In the genomic region with DNA sequence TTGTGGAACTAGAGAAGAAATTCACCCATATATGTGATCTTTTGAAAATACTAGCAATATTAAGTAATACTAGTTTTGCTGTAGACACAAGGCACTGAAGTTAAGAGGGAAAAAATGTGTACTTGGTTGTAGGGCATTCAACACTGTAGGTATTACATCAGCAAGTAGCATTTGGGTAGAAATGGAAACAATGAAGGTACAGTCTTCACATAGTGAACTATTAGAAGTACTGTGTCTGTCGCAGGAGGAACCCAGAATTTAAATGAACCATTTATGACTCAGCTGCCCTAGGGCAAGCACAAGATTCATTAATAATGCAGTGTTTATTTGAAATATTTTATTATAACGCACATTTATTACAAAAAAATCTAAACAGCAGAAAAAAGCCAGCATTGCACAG, we compare ENCODE assay signal across 12 cellular contexts.
DNase-seq lines count a peak whose midpoint lies in the region; ATAC-seq and TF ChIP-seq lines count a peak whose summit lies in the region.
"Had no signal": no experiment of that assay in that cellular context is flagged by ENCODE, and none has a peak within 500 bp of the region (broad histone marks: within the 10 kb centered on the region; RNA-seq: fewer than 3 reads in every experiment).

No MANE protein-coding gene starts in this region.

- CTCF ChIA-PET in Caco-2 (lab: Charles Lee) = no interaction called here

- H3K36me3 Mint-ChIP-seq in Caco-2 (ENCODE audit: insufficient read depth, unreplicated experiment) = no peaks in the 10 kb centered on the region

- intact Hi-C loops in Caco-2 (cut with micrococcal nuclease; ENCODE audit: unreplicated experiment) = no loop called here
- intact Hi-C loops in left colon (cut with DNase I, micrococcal nuclease) = no loop called here

- BruUV-seq in Caco-2 (replicated peaks; lab: Mats Ljungman, UMichigan) = no TSS peak

- H3K9me3 Mint-ChIP-seq in Caco-2 (ENCODE audit: unreplicated experiment) = no peaks in the 10 kb centered on the region

- no peak overlapping the region for H3K4me3 Mint-ChIP-seq in Caco-2 (ENCODE audit: unreplicated experiment)
- H3K4me3 Mint-ChIP-seq: B cell; CD4-positive, alpha-beta T cell had no signal

- H3K4me1 ChIP-seq in Caco-2 = no peaks in the 10 kb centered on the region

- no peak overlapping the region for H3K4me3 ChIP-seq in Caco-2 (ENCODE audit: low read depth, low read length)

- H3K27me3 Mint-ChIP-seq in Caco-2 (ENCODE audit: insufficient read depth, unreplicated experiment) = peaks cover 10% of the 10 kb centered on the region
- H3K27me3 Mint-ChIP-seq: B cell; CD4-positive, alpha-beta T cell had no signal

- no peaks in the 10 kb centered on the region for H3K36me3 ChIP-seq in Caco-2 (ENCODE audit: control insufficient read depth, insufficient read depth, low read length)

- DNase-seq in NCI-H748 (lab: John Stamatoyannopoulos, UW; ENCODE audit: unreplicated experiment) (peak; percentile 37), NCI-H748 treated with DMSO at 0.1 percent for 48 hours (lab: John Stamatoyannopoulos, UW) (no peak), NCI-H1105 (lab: John Stamatoyannopoulos, UW) (peak; percentile 1), NCI-H69 (lab: John Stamatoyannopoulos, UW) (peak; percentile 68), Caco-2 (no peak), left colon (no peak), SIG-M5 treated with dmso at 0.1 percent for 504 hours (lab: John Stamatoyannopoulos, UW; ENCODE audit: unreplicated experiment) (no peak)
- DNase-seq: C1 segment of cervical spinal cord; CD4-positive, alpha-beta T cell had no signal

- ATAC-seq in left colon = no peak
- ATAC-seq: HCT116, HepG2 had no signal

- POLR2A ChIA-PET in Caco-2 (lab: Charles Lee) = no interaction called here

- H3K27ac Mint-ChIP-seq in Caco-2 (ENCODE audit: unreplicated experiment) = no peak overlapping the region
- H3K27ac Mint-ChIP-seq: B cell; CD4-positive, alpha-beta T cell had no signal

- H3K9me3 ChIP-seq in Caco-2 = no peaks in the 10 kb centered on the region; the same call in 1 of the 2 replicates

- H3K4me1 Mint-ChIP-seq in Caco-2 (ENCODE audit: low read depth, unreplicated experiment) = no peaks in the 10 kb centered on the region
- H3K4me1 Mint-ChIP-seq: B cell had no signal

- no peaks in the 10 kb centered on the region for H3K27me3 ChIP-seq in Caco-2 (replicated peaks; ENCODE audit: control insufficient read depth, insufficient read depth, low read length)

- no peak for TF ChIP-seq CTCF in Caco-2 (IDR thresholded peaks at IDR 0.05; ENCODE audit: insufficient read depth in 1 of 2, low read depth in 1 of 2, low read length in 1 of 2, severe bottlenecking in 1 of 2, unreplicated experiment in 1 of 2)

Comparison
In these comparisons a context has a peak if more than half of its experiments do, and no peak if none do; other contexts are left out.
1. DNase-seq: peak in NCI-H748 (single experiment), NCI-H1105 (single experiment) and NCI-H69 (single experiment); none in NCI-H748 treated with DMSO at 0.1 percent for 48 hours (single experiment), Caco-2 (0 of 2), left colon (0 of 2) and SIG-M5 treated with dmso at 0.1 percent for 504 hours (single experiment).